In genomic region chr22:31948002-31948401, GRCh38 we compare ENCODE assay signal across 1 cellular context.
A peak's percentile ranks its signal among the peaks of the same experiment; 100 is the strongest.
TF ChIP-seq lines count a peak whose summit lies in the region.

No MANE protein-coding gene starts in this region.

TF ChIP-seq in H1, 55 proteins besides CTCF, POLR2A, EP300 and RAD21:
- TF ChIP-seq RNF2 (IDR thresholded peaks at IDR 0.05; ENCODE audit: borderline replicate concordance, low read depth, low read length, missing control alignments, poor library complexity, severe bottlenecking) (no peak), POLR2AphosphoS5 (IDR thresholded peaks at IDR 0.05; ENCODE audit: low read depth, low read length) (0 out of 2 replicates have a peak, but pooled peaks have one; percentile 16)
